In genomic region chr5:81778642-81779041, GRCh38 we compare ENCODE assay signal across 8 cellular contexts. TPM values are rescaled to one million over a fixed set of nuclear protein-coding genes. Genes with fewer than 3 reads are reported as not detected.
A peak's percentile ranks its signal among the peaks of the same experiment; 100 is the strongest.
DNase-seq lines count a peak whose midpoint lies in the region; ATAC-seq, FAIRE-seq and TF ChIP-seq lines count a peak whose summit lies in the region.

No MANE protein-coding gene starts in this region.

- POLR2A ChIA-PET in GM12878 (lab: Charles Lee) (interaction anchor here (1.3 to 2.6 kb wide), 3 partner anchors 11 to 73 kb away, joined by 10 to 12 read pairs (median 10); partner anchors contain the start of gene SSBP2), HepG2 (lab: Yijun Ruan, JAX) (no interaction called here)

- H3K9me3 ChIP-seq in GM12878 (replicated peaks; ENCODE audit: control insufficient read depth, insufficient read depth, low read length), result no peaks in the 10 kb centered on the region
- no peaks in the 10 kb centered on the region for H3K9me3 ChIP-seq in HepG2 (ENCODE audit: low read length)
- H3K9me3 ChIP-seq in transverse colon, result no peaks in the 10 kb centered on the region

- H4K20me1 ChIP-seq in GM12878 (ENCODE audit: control insufficient read depth, insufficient read depth) (no peaks in the 10 kb centered on the region), HepG2 (ENCODE audit: insufficient read depth, low read length) (no peaks in the 10 kb centered on the region)

- H3K36me3 ChIP-seq in GM12878 (ENCODE audit: control insufficient read depth in 2 of 2, insufficient read depth in 2 of 2, low read length in 1 of 2), result no peaks in the 10 kb centered on the region
- H3K36me3 ChIP-seq in HepG2 (replicated peaks in 1 of 2; ENCODE audit: control insufficient read depth in 1 of 2, insufficient read depth in 2 of 2, low read length in 2 of 2), result no peaks in the 10 kb centered on the region
- no peaks in the 10 kb centered on the region for H3K36me3 ChIP-seq in transverse colon

- in situ Hi-C loops in GM12878 (cut with MboI), result no loop called here
- in situ Hi-C loops in HepG2 (cut with HindIII; ENCODE audit: extremely low pct_ligation_motif_present, low pct_unique_long_range_greater_than_20kb), result no loop called here
- in situ Hi-C loops in transverse colon (cut with MboI; ENCODE audit: low pct_ligation_motif_present in 1 of 4, low pct_unique_long_range_greater_than_20kb in 1 of 4, low sequenced_read_pairs in 3 of 4), result no loop called here

- H3K4me1 ChIP-seq in GM12878 (ENCODE audit: control insufficient read depth, insufficient read depth, low read length), result peaks cover 4% of the 10 kb centered on the region; the same call in 1 of the 2 replicates
- peaks cover 6% of the 10 kb centered on the region; the same call in 1 of the 2 replicates for H3K4me1 ChIP-seq in HepG2 (ENCODE audit: insufficient read depth, low read length)
- peaks cover 6 to 29% (median 17%) of the 10 kb centered on the region in 4 donors for H3K4me1 ChIP-seq in transverse colon

- H3K27me3 ChIP-seq in GM12878 (replicated peaks in 1 of 2; ENCODE audit: control insufficient read depth in 2 of 2, insufficient read depth in 2 of 2, low read length in 1 of 2) (no peaks in the 10 kb centered on the region), HepG2 (ENCODE audit: control insufficient read depth in 1 of 2, insufficient read depth in 2 of 2, low read length in 2 of 2) (no peaks in the 10 kb centered on the region), transverse colon (no peaks in the 10 kb centered on the region)

- intact Hi-C loops in Right ventricle myocardium inferior (cut with DNase I) (loop anchor here (2.0 kb wide), 1 partner anchor 26 kb away; no protein-coding TSS in a partner anchor), cardiac septum (cut with DNase I) (no loop called here), GM12878 (cut with micrococcal nuclease; ENCODE audit: unreplicated experiment) (no loop called here), HepG2 (cut with micrococcal nuclease; ENCODE audit: unreplicated experiment) (no loop called here), transverse colon (cut with DNase I; ENCODE audit: low total_unique reads) (no loop called here)

- TF ChIP-seq POLR2A in GM12878 (IDR thresholded peaks at IDR 0.05; ENCODE audit: low read depth, low read length), result no peak
- TF ChIP-seq POLR2A in HepG2 (IDR thresholded peaks at IDR 0.05; ENCODE audit: insufficient read depth in 1 of 2, low read depth in 2 of 2, low read length in 2 of 2), result no peak
- TF ChIP-seq POLR2A in transverse colon (IDR thresholded peaks at IDR 0.05), result no peak

- H3K9ac ChIP-seq in GM12878 (ENCODE audit: control insufficient read depth, insufficient read depth, low read length), result peak overlapping the region; percentile 54
- no peak overlapping the region for H3K9ac ChIP-seq in HepG2 (ENCODE audit: insufficient read depth, low read depth, low read length)

- H3K4me2 ChIP-seq in GM12878 (ENCODE audit: control insufficient read depth, insufficient read depth), result peak overlapping the region; percentile 87
- peak overlapping the region; percentile 64 for H3K4me2 ChIP-seq in HepG2 (ENCODE audit: low read depth, low read length)

- TF ChIP-seq EP300 in GM12878 (IDR thresholded peaks at IDR 0.05; ENCODE audit: borderline replicate concordance in 1 of 2, control insufficient read depth in 1 of 2, low read depth in 2 of 2, low read length in 2 of 2), result no peak
- no peak for TF ChIP-seq EP300 in HepG2 (IDR thresholded peaks at IDR 0.05; ENCODE audit: low read depth in 2 of 2, low read length in 2 of 2)
- no peak for TF ChIP-seq EP300 in HepG2 (CRISPR knock-in tag; IDR thresholded peaks at IDR 0.05; ENCODE audit: borderline replicate concordance)
- TF ChIP-seq EP300 in transverse colon (IDR thresholded peaks at IDR 0.05; ENCODE audit: low read depth), result no peak

- H3K27ac ChIP-seq in GM12878 (ENCODE audit: control insufficient read depth, insufficient read depth) (peak overlapping the region; percentile 64; the same call in 1 of the 2 replicates), HepG2 (ENCODE audit: extremely low read length, insufficient read depth, low read length) (no peak overlapping the region), transverse colon (peak overlapping the region; percentile 77 to 87 (median 82))

- DNase-seq in Right ventricle myocardium inferior (ENCODE audit: missing footprints) (no peak), cardiac septum (ENCODE audit: low spot score) (no peak), GM12878 (ENCODE audit: low read depth, low spot score) (no peak), HepG2 (ENCODE audit: low spot score) (no peak), transverse colon (no peak), hypothalamus (lab: John Stamatoyannopoulos, UW) (no peak), iPS-NIHi7 (ENCODE audit: extremely low spot score) (no peak)

- SMC1A ChIA-PET in GM12878 (lab: Charles Lee; ENCODE audit: uncharacterized antibody, unreplicated experiment), result interaction anchor here (0.8 to 2.3 kb wide), 19 partner anchors 8 to 395 kb away, joined by 3 to 11 read pairs (median 5); partner anchors contain the start of gene SSBP2

- CTCF ChIA-PET in GM12878 (lab: Yijun Ruan, JAX) (interaction anchor here (0.9 to 2.4 kb wide), 12 partner anchors 10 to 386 kb away, joined by 3 to 12 read pairs (median 4); no protein-coding TSS in a partner anchor), HepG2 (lab: Yijun Ruan, JAX; ENCODE audit: low intra/inter-chr PET ratio, low total read pairs) (no interaction called here)

- H3K4me3 ChIP-seq in GM12878 (peak overlapping the region; percentile 48), HepG2 (replicated peaks in 1 of 3; ENCODE audit: insufficient read depth in 1 of 3, low read depth in 2 of 3, low read length in 3 of 3) (peak overlapping the region in 2 of 3 experiments; percentile 34 to 42; a peak in 3 of 6 replicates), transverse colon (peak overlapping the region in 3 of 4 donors; percentile 9 to 44 (median 19))

- RAD21 ChIA-PET in GM12878 (lab: Charles Lee; ENCODE audit: unreplicated experiment), result interaction anchor here (0.8 to 1.9 kb wide), 9 partner anchors 28 to 447 kb away, joined by 3 to 16 read pairs (median 5); partner anchors contain the start of gene SSBP2

- H3K79me2 ChIP-seq in GM12878 (ENCODE audit: control insufficient read depth, insufficient read depth, low read length) (no peaks in the 10 kb centered on the region), HepG2 (ENCODE audit: insufficient read depth, low read length) (no peaks in the 10 kb centered on the region)

- H2AFZ ChIP-seq in GM12878 (ENCODE audit: control insufficient read depth, low read depth, low read length) (peak overlapping the region; percentile 89), HepG2 (ENCODE audit: low read length) (peak overlapping the region; percentile 70)

- TF ChIP-seq RAD21 in GM12878 (IDR thresholded peaks at IDR 0.05; ENCODE audit: insufficient read depth, low read depth, low read length) (no peak), HepG2 (CRISPR knock-in tag; IDR thresholded peaks at IDR 0.05) (no peak)

- TF ChIP-seq CTCF in GM12878 (IDR thresholded peaks at IDR 0.05 in 2 of 3, conservative IDR thresholded peaks at IDR 0.05 in 1 of 3; ENCODE audit: control insufficient read depth in 2 of 3, extremely low read depth in 1 of 3, insufficient read depth in 1 of 3, low read depth in 3 of 3, low read length in 3 of 3), result no peak
- no peak for TF ChIP-seq CTCF in HepG2 (CRISPR knock-in tag; IDR thresholded peaks at IDR 0.05)
- TF ChIP-seq CTCF in transverse colon (IDR thresholded peaks at IDR 0.05), result no peak

- ATAC-seq in Right ventricle myocardium inferior (peak; percentile 49), GM12878 (peak; percentile 54), HepG2 (peak; percentile 44; the same call in 1 of the 3 replicates), GM19023 (IDR thresholded peaks at IDR 0.05; ENCODE audit: unreplicated experiment) (no peak)

- BruUV-seq in GM12878 (replicated peaks; lab: Mats Ljungman, UMichigan) (no TSS peak), HepG2 (replicated peaks; lab: Mats Ljungman, UMichigan) (no TSS peak)

- WGBS in GM12878 (ENCODE audit: insufficient coverage, insufficient replicate concordance, low lambda C conversion rate, missing lambda C conversion rate), result 47% methylated on average over 3 of the region's 3 CpGs
- WGBS in HepG2 (ENCODE audit: low lambda C conversion rate), result 31% methylated on average over 3 of the region's 3 CpGs
- WGBS in transverse colon (ENCODE audit: low coverage in 1 of 2), 2 donors, result 41 to 47% methylated on average over 3 of the region's 3 CpGs

- FAIRE-seq in GM12878 (lab: Jason Lieb, UNC), result peak; percentile 52
- FAIRE-seq in HepG2 (lab: Jason Lieb, UNC), result no peak

RNA-seq across cellular contexts. Expression of gene SSBP2, which starts 27.7 kb away (rescaled TPM):
- total RNA-seq in Right ventricle myocardium inferior (55.4 TPM), cardiac septum (102 TPM), GM12878 (2014; rRNA removed) (52.2 and 58.7 TPM in 2 replicates), GM12878 (2014; rRNA removed; fragmentation: Illumina TruSeq; extraction: Trizol) (64.4 and 65.7 TPM in 2 replicates), GM12878 (2021) (59.3 and 62.8 TPM in 2 replicates), HepG2 (2016; rRNA removed; fragmentation: Illumina TruSeq; extraction: Trizol) (not detected in 2 replicates), transverse colon (10 to 100 TPM; 22.8 to 50.4 (median 34.4) TPM)
- total RNA-seq in GM12878 (2013; cell fraction: nucleolus; rRNA removed), result 167 and 185 TPM in 2 replicates
- 34.2 TPM for polyA plus RNA-seq in GM12878 (2011; ENCODE audit: low read depth)
- polyA plus RNA-seq in GM12878 (2011; rRNA removed) (132 and 152 TPM in 2 replicates), GM12878 (2014; fragmentation: Illumina TruSeq; extraction: Trizol) (111 and 113 TPM in 2 replicates), GM12878 (2014; fragmentation: Nextera tagmentation; extraction: Ambion mirVana) (100 to 1,000 TPM; 117 to 120 TPM), GM12878 (2014; rRNA removed) (62.7 and 72.3 TPM in 2 replicates), GM12878 (2016; fragmentation: Nextera tagmentation; extraction: Ambion mirVana) (100 to 1,000 TPM; 110 to 127 TPM), HepG2 (2011; rRNA removed) (0.01 and 0.16 TPM in 2 replicates)
- polyA plus RNA-seq in GM12878 (2011; cell fraction: cytosol; rRNA removed), result 88.3 and 91.2 TPM in 2 replicates
- 92.4 and 118 TPM in 2 replicates for polyA plus RNA-seq in GM12878 (2011; cell fraction: nucleus; rRNA removed)
- polyA plus RNA-seq in GM12878 (2012), result 43.3 and 59.1 TPM in 2 replicates
- polyA minus RNA-seq in GM12878 (2011; rRNA and poly(A)+ RNA removed), result 99.2 and 111 TPM in 2 replicates
- polyA minus RNA-seq in GM12878 (2011; cell fraction: cytosol; rRNA and poly(A)+ RNA removed), result 25.3 and 26.0 TPM in 2 replicates
- 60.6 and 80.0 TPM in 2 replicates for polyA minus RNA-seq in GM12878 (2011; cell fraction: nucleus; rRNA and poly(A)+ RNA removed)
- not detected in 2 replicates for total RNA-seq in HepG2 (2016; cell fraction: cytosol; rRNA removed; fragmentation: Illumina TruSeq; extraction: Trizol; ENCODE audit: low read depth)
- not detected in 2 replicates for total RNA-seq in HepG2 (2016; cell fraction: insoluble cytoplasmic fraction; rRNA removed; fragmentation: Illumina TruSeq; extraction: Trizol)
- 0.19 TPM in 1 of 2 replicates, not detected in the other for total RNA-seq in HepG2 (2016; cell fraction: membrane; rRNA removed; fragmentation: Illumina TruSeq; extraction: Trizol)
- total RNA-seq in HepG2 (2016; cell fraction: nucleus; rRNA removed; fragmentation: Illumina TruSeq; extraction: Trizol), result not detected in 2 replicates
- 0.05 and 0.09 TPM in 2 replicates for polyA plus RNA-seq in HepG2 (2011; cell fraction: cytosol; rRNA removed)
- polyA plus RNA-seq in HepG2 (2011; cell fraction: nucleus; rRNA removed), result 0.59 and 0.85 TPM in 2 replicates
- not detected in 2 replicates for polyA plus RNA-seq in HepG2 (2012)
- polyA plus RNA-seq in HepG2 (2016; cell fraction: cytosol; fragmentation: Illumina TruSeq; extraction: Trizol; ENCODE audit: low read depth), result not detected in 2 replicates
- not detected in 2 replicates for polyA plus RNA-seq in HepG2 (2016; cell fraction: insoluble cytoplasmic fraction; fragmentation: Illumina TruSeq; extraction: Trizol; ENCODE audit: low read depth)
- polyA plus RNA-seq in HepG2 (2016; cell fraction: membrane; fragmentation: Illumina TruSeq; extraction: Trizol; ENCODE audit: low read depth), result not detected in 2 replicates
- not detected in 2 replicates for polyA plus RNA-seq in HepG2 (2016; cell fraction: nucleus; fragmentation: Illumina TruSeq; extraction: Trizol; ENCODE audit: insufficient read depth, low read depth)
- polyA minus RNA-seq in HepG2 (2011; rRNA and poly(A)+ RNA removed; ENCODE audit: low replicate concordance), result 7.6 TPM in 1 of 2 replicates, not detected in the other
- polyA minus RNA-seq in HepG2 (2011; cell fraction: cytosol; rRNA and poly(A)+ RNA removed), result not detected in 2 replicates
- 0.52 and 0.99 TPM in 2 replicates for polyA minus RNA-seq in HepG2 (2011; cell fraction: nucleus; rRNA and poly(A)+ RNA removed)

Comparison
In these comparisons a context has a peak if more than half of its experiments do, and no peak if none do; other contexts are left out.
1. RNA of gene SSBP2, which starts 27.7 kb away (total RNA-seq): 102 TPM in cardiac septum (single experiment), 52.2 to 185 TPM in GM12878, 55.4 TPM in Right ventricle myocardium inferior (single experiment) and 22.8 to 50.4 TPM in transverse colon; 0.19 TPM in HepG2; every median in the first group is over 10 times any median in the second.
2. Peak in every context shown above with its lines, with median percentiles within 50 percentile points of each other: H3K4me3 ChIP-seq.